8 cellular contexts compared by ENCODE assay signal in genomic region chr15:90266061-90266431, GRCh38. TPM values are rescaled to one million over a fixed set of nuclear protein-coding genes. Genes with fewer than 3 reads are reported as not detected.
DNase-seq lines count a peak whose midpoint lies in the region; ATAC-seq and TF ChIP-seq lines count a peak whose summit lies in the region.
"Had no signal": no experiment of that assay in that cellular context is flagged by ENCODE, and none has a peak within 500 bp of the region (broad histone marks: within the 10 kb centered on the region; RNA-seq: fewer than 3 reads in every experiment).

No MANE protein-coding gene starts in this region.

- peaks cover 4% of the 10 kb centered on the region for H3K36me3 Mint-ChIP-seq in activated naive CD8-positive, alpha-beta T cell

- H3K36me3 ChIP-seq in OCI-LY3 (replicated peaks; ENCODE audit: low read depth, low read length) (peaks cover 24% of the 10 kb centered on the region), rectal smooth muscle tissue (ENCODE audit: control insufficient read depth, insufficient read depth, low read length) (peaks cover 11% of the 10 kb centered on the region)

- no peaks in the 10 kb centered on the region for H3K9me3 ChIP-seq in OCI-LY3 (ENCODE audit: insufficient read depth, low read length)

- peaks cover 20% of the 10 kb centered on the region for H4K20me1 ChIP-seq in OCI-LY3 (ENCODE audit: insufficient read depth, low read length)

- H3K4me1 ChIP-seq in OCI-LY3 (ENCODE audit: low read length) (peaks cover 17% of the 10 kb centered on the region), rectal smooth muscle tissue (ENCODE audit: control insufficient read depth, insufficient read depth, low read length) (peaks cover 18% of the 10 kb centered on the region)

- peak overlapping the region; percentile 67 for H2AFZ ChIP-seq in OCI-LY3 (ENCODE audit: low read depth, low read length)

- DNase-seq in GM12865 (ENCODE audit: low read depth) (peak; percentile 45), left ventricle myocardium superior (peak; percentile 57)

- peak overlapping the region; percentile 98 for H3K27ac Mint-ChIP-seq in activated naive CD8-positive, alpha-beta T cell

- H3K4me3 Mint-ChIP-seq in activated naive CD8-positive, alpha-beta T cell, result peak overlapping the region; percentile 97

- TF ChIP-seq CTCF in GM12865 (IDR thresholded peaks at IDR 0.05; ENCODE audit: insufficient read depth, low read depth, low read length, missing control alignments) (no peak), OCI-LY3 (IDR thresholded peaks at IDR 0.05; ENCODE audit: low read depth, low read length) (no peak)

- H3K27me3 Mint-ChIP-seq in activated naive CD8-positive, alpha-beta T cell, result no peaks in the 10 kb centered on the region

- H3K4me1 Mint-ChIP-seq in activated naive CD8-positive, alpha-beta T cell (ENCODE audit: low read depth), result peaks cover 45% of the 10 kb centered on the region

- no peaks in the 10 kb centered on the region for H3K9me3 Mint-ChIP-seq in activated naive CD8-positive, alpha-beta T cell (ENCODE audit: low read depth)

- H3K27me3 ChIP-seq in OCI-LY3 (ENCODE audit: low read depth, low read length) (no peaks in the 10 kb centered on the region), rectal smooth muscle tissue (ENCODE audit: control insufficient read depth, insufficient read depth, low read length) (no peaks in the 10 kb centered on the region)

- H3K4me3 ChIP-seq in GM12865 (ENCODE audit: low read depth, low read length) (peak overlapping the region; percentile 80), OCI-LY3 (ENCODE audit: low read length) (peak overlapping the region; percentile 82), rectal smooth muscle tissue (ENCODE audit: low read length) (peak overlapping the region; percentile 73)

- ATAC-seq in HG02852 (IDR thresholded peaks at IDR 0.05; ENCODE audit: unreplicated experiment), result peak; percentile 24
- ATAC-seq in left ventricle myocardium superior, result peak; percentile 40
- ATAC-seq in GM18867 (IDR thresholded peaks at IDR 0.05; ENCODE audit: unreplicated experiment), result no peak

- peak overlapping the region; percentile 88 for H3K4me2 ChIP-seq in OCI-LY3 (ENCODE audit: low read length)

- H3K79me2 ChIP-seq in OCI-LY3 (ENCODE audit: low read length), result peaks cover 59% of the 10 kb centered on the region

- intact Hi-C loops in left ventricle myocardium superior (cut with micrococcal nuclease), result no loop called here

- H3K27ac ChIP-seq in OCI-LY3 (ENCODE audit: low read length) (peak overlapping the region; percentile 72), rectal smooth muscle tissue (ENCODE audit: low read depth, low read length) (peak overlapping the region; percentile 81)

- H3K9ac ChIP-seq in OCI-LY3 (ENCODE audit: low read length) (peak overlapping the region; percentile 70), rectal smooth muscle tissue (ENCODE audit: low read length) (peak overlapping the region; percentile 26)

RNA-seq across cellular contexts. Expression of gene NGRN, which starts 0.6 kb away (rescaled TPM):
- total RNA-seq in left ventricle myocardium superior, result 117 TPM

RNA-seq across cellular contexts. Expression of gene TTLL13, which starts 16.7 kb away (rescaled TPM):
- 0.20 TPM for total RNA-seq in left ventricle myocardium superior
- total RNA-seq: glomerular endothelial cell had no signal

RNA-seq across cellular contexts. Expression of gene GDPGP1, which starts 32.0 kb away (rescaled TPM):
- total RNA-seq in left ventricle myocardium superior, result 13.8 TPM

RNA-seq across cellular contexts. Expression of gene CIB1, which starts 32.3 kb away (rescaled TPM):
- 71.7 TPM for total RNA-seq in left ventricle myocardium superior
